Comparison of ENCODE assay signal across 25 cellular contexts in the genomic region with DNA sequence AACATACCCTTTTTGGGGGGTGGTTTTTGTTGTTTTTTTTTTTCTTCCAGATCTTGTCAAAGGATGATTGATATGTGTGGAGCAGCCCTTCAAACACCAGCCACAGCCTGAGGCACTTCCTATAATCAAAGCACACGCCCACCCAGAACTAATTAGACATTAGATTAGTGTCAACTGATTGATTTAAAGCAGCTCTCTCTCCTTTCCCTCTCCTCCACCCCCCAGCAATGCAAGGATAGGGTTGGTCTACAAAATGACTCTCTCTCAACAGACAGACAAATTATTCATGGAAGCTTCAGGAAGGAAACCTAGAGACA.
DNase-seq lines count a peak whose midpoint lies in the region; FAIRE-seq lines count a peak whose summit lies in the region.
"Had no signal": no experiment of that assay in that cellular context is flagged by ENCODE, and none has a peak within 500 bp of the region (broad histone marks: within the 10 kb centered on the region; RNA-seq: fewer than 3 reads in every experiment).

No MANE protein-coding gene starts in this region.

- DNase-seq in NCI-H1694 treated with DMSO at 0.1 percent for 48 hours (lab: John Stamatoyannopoulos, UW), result peak; percentile 8
- DNase-seq in NCI-H1694 (lab: John Stamatoyannopoulos, UW), result no peak
- DNase-seq in NCI-H1417 (lab: John Stamatoyannopoulos, UW), result peak in 2 of 3 experiments; percentile 75 to 94
- peak; percentile 89 for DNase-seq in NCI-H748 treated with DMSO at 0.1 percent for 48 hours (lab: John Stamatoyannopoulos, UW)
- DNase-seq in mesendoderm, result peak; percentile 2
- DNase-seq in NCI-H774 (lab: John Stamatoyannopoulos, UW), result no peak
- DNase-seq in putamen (ENCODE audit: low spot score), result no peak
- DNase-seq in urothelium cell line (ENCODE audit: low spot score), result no peak
- DNase-seq: 8988T; activated naive CD4-positive, alpha-beta T cell; activated T-cell treated with anti-CD3 and anti-CD28 coated beads, Interleukin-2, amount 50 U/mL, for 72 hours; body of pancreas; CD4-positive, alpha-beta T cell; cerebellar nuclear complex; DMS 273 treated with DMSO at 0.1 percent for 48 hours; gastrocnemius medialis; GOT3; mesenchymal stem cell; NCI-H1048; NCI-H226; occipital lobe; psoas muscle; Right ventricle myocardium superior; SW 1271; T1000 had no signal

- no peak overlapping the region for H2BK5ac ChIP-seq in mesendoderm (ENCODE audit: low read length)

- H3K27ac ChIP-seq in mesendoderm (ENCODE audit: low read depth, low read length), result no peak overlapping the region
- H3K27ac ChIP-seq: body of pancreas, gastrocnemius medialis, psoas muscle had no signal

- H2BK15ac ChIP-seq in mesendoderm (replicated peaks; ENCODE audit: low read depth), result no peak overlapping the region

- no peak overlapping the region for H3K4ac ChIP-seq in mesendoderm (ENCODE audit: low read depth, low read length)

- no peaks in the 10 kb centered on the region for H3K36me3 ChIP-seq in mesendoderm (ENCODE audit: control insufficient read depth, insufficient read depth, low read length)
- H3K36me3 ChIP-seq: gastrocnemius medialis had no signal

- no peaks in the 10 kb centered on the region for H3K4me1 ChIP-seq in mesendoderm (ENCODE audit: control insufficient read depth, low read depth, low read length)
- H3K4me1 ChIP-seq: body of pancreas, gastrocnemius medialis, psoas muscle had no signal

- H3K4me3 ChIP-seq in mesendoderm (ENCODE audit: low read length), result no peak overlapping the region
- H3K4me3 ChIP-seq: body of pancreas, gastrocnemius medialis, psoas muscle had no signal

- H3K56ac ChIP-seq in mesendoderm (ENCODE audit: low read length), result no peak overlapping the region

- H3K23ac ChIP-seq in mesendoderm (ENCODE audit: low read length), result no peak overlapping the region

- no peaks in the 10 kb centered on the region for H3K27me3 ChIP-seq in mesendoderm (ENCODE audit: insufficient read depth, low read length, poor library complexity)
- H3K27me3 ChIP-seq: body of pancreas, gastrocnemius medialis had no signal

- no peak overlapping the region for H3K9ac ChIP-seq in mesendoderm (ENCODE audit: low read length)

- no peaks in the 10 kb centered on the region for H3K79me1 ChIP-seq in mesendoderm (ENCODE audit: low read length)

- H4K8ac ChIP-seq in mesendoderm (ENCODE audit: low read depth, low read length), result no peak overlapping the region

- no peak overlapping the region for H3K18ac ChIP-seq in mesendoderm (ENCODE audit: low read length)

- no peak overlapping the region for H2AK5ac ChIP-seq in mesendoderm (ENCODE audit: low read length)

- no peak overlapping the region for H4K5ac ChIP-seq in mesendoderm (ENCODE audit: low read length)

- no CpG with 5 or more reads among the region's 1 CpG for WGBS in mesendoderm (ENCODE audit: extremely low coverage, insufficient coverage, low lambda C conversion rate)

- H3K79me2 ChIP-seq in mesendoderm (ENCODE audit: control insufficient read depth, insufficient read depth, low read length), result no peaks in the 10 kb centered on the region

- H3K4me2 ChIP-seq in mesendoderm (ENCODE audit: low read length), result no peak overlapping the region

- no peak overlapping the region for H2BK120ac ChIP-seq in mesendoderm (ENCODE audit: low read depth, low read length)

- no peak for FAIRE-seq in urothelium cell line (lab: Jason Lieb, UNC)

Comparison
In these comparisons a context has a peak if more than half of its experiments do, and no peak if none do; other contexts are left out.
1. DNase-seq: peak in NCI-H1694 treated with DMSO at 0.1 percent for 48 hours (single experiment), NCI-H1417 (2 of 3), NCI-H748 treated with DMSO at 0.1 percent for 48 hours (single experiment) and mesendoderm (single experiment); none in NCI-H1694 (single experiment), NCI-H774 (single experiment), putamen (single experiment) and urothelium cell line (single experiment).